Comparison of ENCODE assay signal across 8 cellular contexts in genomic region chr12:62259311-62259992, GRCh38. TPM values are rescaled to one million over a fixed set of nuclear protein-coding genes. Genes with fewer than 3 reads are reported as not detected.
DNase-seq lines count a peak whose midpoint lies in the region; ATAC-seq and TF ChIP-seq lines count a peak whose summit lies in the region.

No MANE protein-coding gene starts in this region.

- H3K27ac ChIP-seq in DND-41 (ENCODE audit: low read length) (peak overlapping the region; percentile 93), HUES6 (ENCODE audit: low read depth, low read length) (peak overlapping the region; percentile 16), SJCRH30 (peak overlapping the region; percentile 55)

- no peaks in the 10 kb centered on the region for H3K36me3 Mint-ChIP-seq in nephron (ENCODE audit: low read depth)

- H3K4me3 Mint-ChIP-seq in nephron: peak overlapping the region; percentile 99 to 100 (median 100)

- H3K9ac ChIP-seq in DND-41 (ENCODE audit: low read depth, low read length) (peak overlapping the region; percentile 93), HUES6 (ENCODE audit: low read length) (peak overlapping the region; percentile 70)

- H2AFZ ChIP-seq in DND-41 (ENCODE audit: low read depth, low read length): peak overlapping the region; percentile 78

- H3K27me3 ChIP-seq in DND-41 (ENCODE audit: insufficient read depth, low read length, poor library complexity) (no peaks in the 10 kb centered on the region), HUES6 (ENCODE audit: control insufficient read depth, insufficient read depth, low read length) (no peaks in the 10 kb centered on the region), SJCRH30 (no peaks in the 10 kb centered on the region)

- DNase-seq in DND-41 (peak; percentile 18), SJCRH30 (no peak), erythroblast (lab: John Stamatoyannopoulos, UW) (peak; percentile 72 to 85), HT-29 (ENCODE audit: low spot score) (no peak), mucosa of gallbladder (ENCODE audit: low spot score) (no peak)

- no peak for TF ChIP-seq CTCF in DND-41 (IDR thresholded peaks at IDR 0.05; ENCODE audit: borderline replicate concordance, extremely low read depth, low read length, poor library complexity, severe bottlenecking)
- no peak for TF ChIP-seq CTCF in nephron (IDR thresholded peaks at IDR 0.05; ENCODE audit: unreplicated experiment in 3 of 3)

- H3K4me1 Mint-ChIP-seq in nephron: peaks cover 28% of the 10 kb centered on the region

- peaks cover 3% of the 10 kb centered on the region for H3K27me3 Mint-ChIP-seq in nephron (ENCODE audit: low read depth)

- H3K9me3 ChIP-seq in DND-41 (ENCODE audit: insufficient read depth, low read length, severe bottlenecking) (no peaks in the 10 kb centered on the region), HUES6 (ENCODE audit: control insufficient read depth, insufficient read depth, low read depth, low read length) (no peaks in the 10 kb centered on the region), SJCRH30 (replicated peaks) (no peaks in the 10 kb centered on the region)

- H3K4me1 ChIP-seq in DND-41 (ENCODE audit: insufficient read depth, low read length) (peaks cover 48% of the 10 kb centered on the region), HUES6 (ENCODE audit: control insufficient read depth, insufficient read depth, low read length) (peaks cover 11% of the 10 kb centered on the region; the same call in 1 of the 2 replicates), SJCRH30 (no peaks in the 10 kb centered on the region; the same call in 1 of the 2 replicates)

- no peaks in the 10 kb centered on the region for H3K9me3 Mint-ChIP-seq in nephron

- H3K36me3 ChIP-seq in DND-41 (ENCODE audit: insufficient read depth, low read length) (peaks cover 8% of the 10 kb centered on the region; the same call in 1 of the 2 replicates), HUES6 (ENCODE audit: control insufficient read depth, insufficient read depth, low read length) (no peaks in the 10 kb centered on the region), SJCRH30 (no peaks in the 10 kb centered on the region)

- peaks cover 49% of the 10 kb centered on the region for H3K79me2 ChIP-seq in DND-41 (ENCODE audit: insufficient read depth, low read length)

- peak; percentile 20 for ATAC-seq in DND-41 (ENCODE audit: insufficient read depth, low read depth)
- ATAC-seq in GM21515 (IDR thresholded peaks at IDR 0.05; ENCODE audit: unreplicated experiment): peak; percentile 12

- TF ChIP-seq POLR2A in erythroblast (IDR thresholded peaks at IDR 0.05; ENCODE audit: low read length): peak; percentile 90

- peak overlapping the region; percentile 89 for H3K4me2 ChIP-seq in DND-41 (ENCODE audit: insufficient read depth, low read length)

- peak overlapping the region; percentile 58 to 65 for H3K4me3 ChIP-seq in DND-41 (ENCODE audit: low read depth in 1 of 2, low read length in 2 of 2)
- peak overlapping the region; percentile 100 for H3K4me3 ChIP-seq in HUES6 (ENCODE audit: low read depth, low read length)
- peak overlapping the region; percentile 82 for H3K4me3 ChIP-seq in SJCRH30

- H4K20me1 ChIP-seq in DND-41 (ENCODE audit: insufficient read depth, low read length): peaks cover 29% of the 10 kb centered on the region; the same call in 1 of the 2 replicates

- peak overlapping the region; percentile 96 to 99 (median 98) for H3K27ac Mint-ChIP-seq in nephron

RNA-seq across cellular contexts. Expression of gene USP15, which starts 0.8 kb away (rescaled TPM):
- 35.5 and 36.6 TPM in 2 replicates for total RNA-seq in SJCRH30 (2014; rRNA removed; shearing (Covaris generic))
- total RNA-seq in HT-29 (2014; rRNA removed; shearing (Covaris generic)): 24.6 and 27.1 TPM in 2 replicates
- total RNA-seq in mucosa of gallbladder: 35.7 TPM

Comparison
In these comparisons a context has a peak if more than half of its experiments do, and no peak if none do; other contexts are left out.
1. DNase-seq: peak in DND-41 (single experiment) and erythroblast (2 of 2); none in SJCRH30 (0 of 2), HT-29 (single experiment) and mucosa of gallbladder (single experiment).
2. H3K27ac ChIP-seq: peak in every context shown above with its lines; median percentile 93 in DND-41; 55 in SJCRH30; 16 in HUES6.
3. Peak in every context shown above with its lines, with median percentiles within 50 percentile points of each other: H3K4me3 ChIP-seq.